In the genomic region with DNA sequence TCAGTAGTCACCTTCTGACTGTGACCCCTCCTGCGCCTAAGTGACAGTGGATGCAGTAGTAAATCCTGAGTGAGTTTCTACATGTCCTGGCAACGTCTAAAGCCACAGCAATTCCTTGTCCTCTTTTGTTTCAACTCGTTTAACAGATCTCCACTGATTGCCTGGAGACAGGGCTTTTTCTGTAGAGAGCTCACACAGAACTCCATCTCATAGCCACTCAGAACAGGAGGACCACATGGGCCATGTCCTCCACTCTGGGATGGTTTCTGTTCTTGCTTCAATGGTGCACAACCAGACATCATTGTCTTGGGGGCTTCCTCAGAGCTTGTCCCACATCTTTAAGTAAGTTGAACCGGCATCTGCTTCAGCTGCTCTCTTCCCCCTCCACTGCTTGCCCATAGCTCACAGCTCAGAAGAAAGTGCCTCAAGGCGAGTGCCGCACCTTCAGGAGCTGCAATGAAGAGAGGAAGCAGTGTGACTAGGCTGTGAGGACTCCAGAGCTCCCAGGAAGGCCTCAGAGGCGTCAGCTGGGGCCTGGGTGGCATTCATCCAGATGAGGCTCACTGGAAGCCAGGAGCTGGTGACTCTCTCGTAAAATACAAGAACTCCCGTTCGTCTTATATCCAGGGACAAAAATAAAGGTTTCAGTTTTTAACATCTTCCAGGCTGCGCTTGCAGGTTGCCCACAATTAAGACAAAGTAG, we compare ENCODE assay signal across 10 cellular contexts. TPM values are rescaled to one million over a fixed set of nuclear protein-coding genes. Genes with fewer than 3 reads are reported as not detected.
DNase-seq lines count a peak whose midpoint lies in the region; ATAC-seq, FAIRE-seq and TF ChIP-seq lines count a peak whose summit lies in the region.
"Had no signal": no experiment of that assay in that cellular context is flagged by ENCODE, and none has a peak within 500 bp of the region (broad histone marks: within the 10 kb centered on the region; RNA-seq: fewer than 3 reads in every experiment).

No MANE protein-coding gene starts in this region.

- H3K27me3 ChIP-seq in left ventricle myocardium inferior (ENCODE audit: low read depth), result no peaks in the 10 kb centered on the region
- no peaks in the 10 kb centered on the region for H3K27me3 ChIP-seq in Caco-2 (replicated peaks; ENCODE audit: control insufficient read depth, insufficient read depth, low read length)
- H3K27me3 ChIP-seq: SJCRH30 had no signal

- H3K4me3 Mint-ChIP-seq in activated T-cell treated with anti-CD3 and anti-CD28 coated beads, Interleukin-2, amount 50 U/mL, for 72 hours, result peak overlapping the region; percentile 79 to 82
- no peak overlapping the region for H3K4me3 Mint-ChIP-seq in Caco-2 (ENCODE audit: unreplicated experiment)

- intact Hi-C loops in left ventricle myocardium inferior (cut with micrococcal nuclease), result no loop called here
- intact Hi-C loops in Caco-2 (cut with micrococcal nuclease; ENCODE audit: unreplicated experiment), result no loop called here

- H3K27ac ChIP-seq in left ventricle myocardium inferior (replicated peaks), result no peak overlapping the region
- H3K27ac ChIP-seq: SJCRH30 had no signal

- no peak for FAIRE-seq in D721Med (lab: Jason Lieb, UNC)
- FAIRE-seq: colon had no signal

- POLR2A ChIA-PET in Caco-2 (lab: Charles Lee), result no interaction called here

- CTCF ChIA-PET in Caco-2 (lab: Charles Lee), result no interaction called here

- no peaks in the 10 kb centered on the region for H3K27me3 Mint-ChIP-seq in activated T-cell treated with anti-CD3 and anti-CD28 coated beads, Interleukin-2, amount 50 U/mL, for 72 hours (ENCODE audit: low read depth)
- no peaks in the 10 kb centered on the region for H3K27me3 Mint-ChIP-seq in Caco-2 (ENCODE audit: insufficient read depth, unreplicated experiment)

- H3K4me3 ChIP-seq in left ventricle myocardium inferior (no peak overlapping the region), Caco-2 (ENCODE audit: low read depth, low read length) (no peak overlapping the region)
- H3K4me3 ChIP-seq: SJCRH30 had no signal

- peaks cover 3 to 7% of the 10 kb centered on the region in 2 donors for H3K9me3 Mint-ChIP-seq in activated T-cell treated with anti-CD3 and anti-CD28 coated beads, Interleukin-2, amount 50 U/mL, for 72 hours
- no peaks in the 10 kb centered on the region for H3K9me3 Mint-ChIP-seq in Caco-2 (ENCODE audit: unreplicated experiment)

- BruUV-seq in Caco-2 (replicated peaks; lab: Mats Ljungman, UMichigan), result no TSS peak

- ATAC-seq in HG02610 (IDR thresholded peaks at IDR 0.05; ENCODE audit: unreplicated experiment), result peak; percentile 32
- peak in 1 of 2 donors; percentile 25 for ATAC-seq in activated T-cell treated with anti-CD3 and anti-CD28 coated beads, Interleukin-2, amount 50 U/mL, for 72 hours (replicated peaks in 1 of 2)
- ATAC-seq in stimulated activated naive CD8-positive, alpha-beta T cell treated with anti-CD3 and anti-CD28 coated beads, Interleukin-15, Interleukin-2, amounts not matched to agents 100 U/mL and 50 U/mL, for 24 hours, result no peak

- TF ChIP-seq CTCF in left ventricle myocardium inferior (IDR thresholded peaks at IDR 0.05; ENCODE audit: borderline replicate concordance), result no peak
- TF ChIP-seq CTCF in Caco-2 (IDR thresholded peaks at IDR 0.05; ENCODE audit: insufficient read depth in 1 of 2, low read depth in 1 of 2, low read length in 1 of 2, severe bottlenecking in 1 of 2, unreplicated experiment in 1 of 2), result no peak
- TF ChIP-seq CTCF in D721Med (IDR thresholded peaks at IDR 0.05; ENCODE audit: insufficient read depth, missing control alignments), result no peak

- H3K36me3 ChIP-seq in left ventricle myocardium inferior, result peaks cover 37% of the 10 kb centered on the region
- no peaks in the 10 kb centered on the region for H3K36me3 ChIP-seq in Caco-2 (ENCODE audit: control insufficient read depth, insufficient read depth, low read length)

- DNase-seq in activated T-cell treated with anti-CD3 and anti-CD28 coated beads, Interleukin-2, amount 50 U/mL, for 72 hours, result peak in 1 of 2 donors; percentile 31
- DNase-seq in left ventricle myocardium inferior (peak; percentile 43), Caco-2 (no peak), NCI-H774 (lab: John Stamatoyannopoulos, UW) (no peak), D721Med (ENCODE audit: insufficient read length, low spot score) (no peak), AG08396 (ENCODE audit: low spot score) (no peak)
- DNase-seq in stimulated activated naive CD8-positive, alpha-beta T cell treated with anti-CD3 and anti-CD28 coated beads, Interleukin-15, Interleukin-2, amounts not matched to agents 100 U/mL and 50 U/mL, for 24 hours, result peak; percentile 40
- DNase-seq: SJCRH30 had no signal

- H3K9me3 ChIP-seq in left ventricle myocardium inferior (replicated peaks) (no peaks in the 10 kb centered on the region), Caco-2 (no peaks in the 10 kb centered on the region)

- peak overlapping the region; percentile 88 for H3K27ac Mint-ChIP-seq in activated T-cell treated with anti-CD3 and anti-CD28 coated beads, Interleukin-2, amount 50 U/mL, for 72 hours
- no peak overlapping the region for H3K27ac Mint-ChIP-seq in Caco-2 (ENCODE audit: unreplicated experiment)

- H3K36me3 Mint-ChIP-seq in activated T-cell treated with anti-CD3 and anti-CD28 coated beads, Interleukin-2, amount 50 U/mL, for 72 hours (ENCODE audit: insufficient read depth in 2 of 2), result peaks cover 4 to 6% of the 10 kb centered on the region in 2 donors
- H3K36me3 Mint-ChIP-seq in Caco-2 (ENCODE audit: insufficient read depth, unreplicated experiment), result no peaks in the 10 kb centered on the region

- peaks cover 52% of the 10 kb centered on the region for H3K4me1 Mint-ChIP-seq in activated T-cell treated with anti-CD3 and anti-CD28 coated beads, Interleukin-2, amount 50 U/mL, for 72 hours (ENCODE audit: low read depth)
- no peaks in the 10 kb centered on the region for H3K4me1 Mint-ChIP-seq in Caco-2 (ENCODE audit: low read depth, unreplicated experiment)

- H3K4me1 ChIP-seq in left ventricle myocardium inferior, result peaks cover 20% of the 10 kb centered on the region
- H3K4me1 ChIP-seq in Caco-2, result no peaks in the 10 kb centered on the region
- H3K4me1 ChIP-seq: SJCRH30 had no signal

RNA-seq across cellular contexts. Expression of a gene that starts 37.4 kb away (rescaled TPM):
- 10 to 100 TPM; 10.4 to 11.3 TPM for total RNA-seq in activated T-cell treated with anti-CD3 and anti-CD28 coated beads, Interleukin-2, amount 50 U/mL, for 72 hours
- total RNA-seq in left ventricle myocardium inferior (4.2 TPM), Caco-2 (2022) (3.4 and 4.1 TPM in 2 replicates)

Comparison
In these comparisons a context has a peak if more than half of its experiments do, and no peak if none do; other contexts are left out.
1. DNase-seq: peak in left ventricle myocardium inferior (single experiment) and stimulated activated naive CD8-positive, alpha-beta T cell treated with anti-CD3 and anti-CD28 coated beads, Interleukin-15, Interleukin-2, amounts not matched to agents 100 U/mL and 50 U/mL, for 24 hours (single experiment); none in Caco-2 (0 of 2), NCI-H774 (single experiment), D721Med (single experiment) and AG08396 (single experiment).